In genomic region chr1:218803351-218803997, GRCh38 we compare ENCODE assay signal across 14 cellular contexts.
DNase-seq lines count a peak whose midpoint lies in the region; ATAC-seq and TF ChIP-seq lines count a peak whose summit lies in the region.
"Had no signal": no experiment of that assay in that cellular context is flagged by ENCODE, and none has a peak within 500 bp of the region (broad histone marks: within the 10 kb centered on the region; RNA-seq: fewer than 3 reads in every experiment).

No MANE protein-coding gene starts in this region.

- ATAC-seq in HCT116: no peak
- ATAC-seq: A549; CD8-positive, alpha-beta T cell; GM23338 had no signal

- peak overlapping the region; percentile 59; the same call in 1 of the 2 replicates for H3K27ac ChIP-seq in HCT116 (ENCODE audit: low read depth, low read length)
- H3K27ac ChIP-seq: A549 had no signal

- H3K27me3 Mint-ChIP-seq in chondrocyte (ENCODE audit: low read depth): no peaks in the 10 kb centered on the region

- DNase-seq in HCT116 (ENCODE audit: low read depth, low spot score) (no peak), dermis microvascular lymphatic vessel endothelial cell (ENCODE audit: low read depth in 2 of 2) (peak; percentile 30 to 63), lung microvascular endothelial cell (ENCODE audit: low read depth in 2 of 2) (peak; percentile 66 to 81), chondrocyte (ENCODE audit: low spot score) (no peak), HEK293T (ENCODE audit: extremely low spot score) (no peak), GM10248 (ENCODE audit: extremely low spot score) (no peak)
- DNase-seq: CD8-positive, alpha-beta T cell; COR-L47; DMS53; H7; HFFc6 had no signal

- CTCF ChIA-PET in HCT116 (lab: Charles Lee) (no interaction called here), HEK293T (lab: Yijun Ruan, JAX) (no interaction called here), GM10248 (lab: Yijun Ruan, JAX) (interaction anchor here (0.9 to 1.3 kb wide), 2 partner anchors 10 to 11 kb away, joined by 3 read pairs; no protein-coding TSS in a partner anchor)

- H3K4me3 Mint-ChIP-seq in chondrocyte (ENCODE audit: unreplicated experiment): no peak overlapping the region
- H3K4me3 Mint-ChIP-seq: CD14-positive monocyte; CD8-positive, alpha-beta T cell; GM23338; HFFc6 had no signal

- H3K36me3 Mint-ChIP-seq in chondrocyte (ENCODE audit: low read depth): peaks cover 4% of the 10 kb centered on the region
- H3K36me3 Mint-ChIP-seq: CD14-positive monocyte; CD8-positive, alpha-beta T cell had no signal

- H3K9me3 Mint-ChIP-seq in chondrocyte (ENCODE audit: low read depth): peaks cover 14% of the 10 kb centered on the region
- H3K9me3 Mint-ChIP-seq: GM23338, HFFc6 had no signal

- peaks cover 12% of the 10 kb centered on the region for H3K4me1 Mint-ChIP-seq in chondrocyte (ENCODE audit: low read depth)
- H3K4me1 Mint-ChIP-seq: CD14-positive monocyte had no signal

- no peak for TF ChIP-seq RAD21 in HCT116 (IDR thresholded peaks at IDR 0.05; ENCODE audit: low read depth)

- 0 out of 2 replicates have a peak, but pooled peaks cover 4% of the 10 kb centered on the region for H3K9me2 ChIP-seq in HCT116 (ENCODE audit: insufficient read depth)

- H3K4me1 ChIP-seq in HCT116 (ENCODE audit: control insufficient read depth in 1 of 2, insufficient read depth in 2 of 2, low read length in 2 of 2): peaks cover 6 to 16% of the 10 kb centered on the region in 2 experiments; a peak in 3 of 4 replicates
- H3K4me1 ChIP-seq: A549 had no signal

- RAD21 ChIA-PET in HCT116 (lab: Charles Lee; ENCODE audit: low non-redundant PET in 1 of 2, low total read pairs in 2 of 2, uncharacterized antibody in 2 of 2, unreplicated experiment in 2 of 2): no interaction called here

- H3K9ac ChIP-seq in HCT116 (ENCODE audit: low read length): no peak overlapping the region

- TF ChIP-seq POLR2A in HCT116 (IDR thresholded peaks at IDR 0.05; ENCODE audit: borderline replicate concordance, extremely low read depth, insufficient read depth, insufficient read length): no peak

- POLR2A ChIA-PET in HCT116 (lab: Charles Lee): no interaction called here
- POLR2A ChIA-PET in HEK293T (lab: Yijun Ruan, JAX): no interaction called here
- POLR2A ChIA-PET in GM10248 (lab: Yijun Ruan, JAX): no interaction called here

- no peaks in the 10 kb centered on the region for H3K27me3 ChIP-seq in HCT116 (ENCODE audit: insufficient read depth, low read length)

- intact Hi-C loops in HCT116 (cut with micrococcal nuclease): no loop called here

- no peaks in the 10 kb centered on the region for H4K20me1 ChIP-seq in HCT116 (ENCODE audit: insufficient read depth)

- no peaks in the 10 kb centered on the region for H3K9me3 ChIP-seq in HCT116 (ENCODE audit: control insufficient read depth in 1 of 2, insufficient read depth in 1 of 2, low read depth in 1 of 2, low read length in 2 of 2)
- H3K9me3 ChIP-seq: A549 had no signal

- no peak overlapping the region for H3K27ac Mint-ChIP-seq in chondrocyte (ENCODE audit: unreplicated experiment)
- H3K27ac Mint-ChIP-seq: CD14-positive monocyte; CD8-positive, alpha-beta T cell; HFFc6 had no signal

- H3K4me3 ChIP-seq in HCT116 (replicated peaks in 1 of 2; ENCODE audit: low read depth in 1 of 2, low read length in 2 of 2): no peak overlapping the region
- H3K4me3 ChIP-seq: A549, GM23338 had no signal

- no TSS peak for BruUV-seq in HCT116 (replicated peaks; lab: Mats Ljungman, UMichigan)

- H2AFZ ChIP-seq in HCT116 (ENCODE audit: low read depth, low read length, poor library complexity, severe bottlenecking): peak overlapping the region; percentile 7
- H2AFZ ChIP-seq: GM23338 had no signal

- TF ChIP-seq CTCF in HCT116 (IDR thresholded peaks at IDR 0.05 in 2 of 3, conservative IDR thresholded peaks at IDR 0.05 in 1 of 3; ENCODE audit: borderline replicate concordance in 1 of 3, insufficient read depth in 1 of 3, low read depth in 2 of 3, low read length in 2 of 3) (no peak), chondrocyte (IDR thresholded peaks at IDR 0.05) (no peak), GM10248 (IDR thresholded peaks at IDR 0.05; ENCODE audit: control extremely low read depth, extremely low read depth, low read depth, missing control alignments) (no peak)

- peak overlapping the region; percentile 58 for H3K4me2 ChIP-seq in HCT116 (ENCODE audit: low read length)
- H3K4me2 ChIP-seq: A549, GM23338 had no signal

- H3K79me2 ChIP-seq in HCT116 (ENCODE audit: insufficient read depth, low read length): no peaks in the 10 kb centered on the region

- H3K36me3 ChIP-seq in HCT116 (ENCODE audit: control insufficient read depth in 1 of 2, insufficient read depth in 2 of 2, low read length in 2 of 2): no peaks in the 10 kb centered on the region

TF ChIP-seq in HCT116, 20 proteins besides CTCF, POLR2A, EP300 and RAD21:
- TF ChIP-seq ZNF274 (IDR thresholded peaks at IDR 0.05; ENCODE audit: low read depth, low read length) (no peak), YY1 (IDR thresholded peaks at IDR 0.05; ENCODE audit: extremely low read depth, insufficient replicate concordance, low read depth, low read length) (no peak), FOSL1 (IDR thresholded peaks at IDR 0.05; ENCODE audit: low read depth) (no peak), CBX3 (IDR thresholded peaks at IDR 0.05; ENCODE audit: low read depth) (no peak), EZH2phosphoT487 (IDR thresholded peaks at IDR 0.05; ENCODE audit: borderline replicate concordance) (no peak), ELF1 (IDR thresholded peaks at IDR 0.05; ENCODE audit: borderline replicate concordance, low read depth) (no peak), ZBTB33 (IDR thresholded peaks at IDR 0.05; ENCODE audit: extremely low read depth, insufficient replicate concordance, low read length) (no peak)

TF ChIP-seq in HEK293T, 16 proteins besides CTCF, POLR2A, EP300 and RAD21:
- TF ChIP-seq NFRKB (IDR thresholded peaks at IDR 0.05) (no peak), FOXM1 (IDR thresholded peaks at IDR 0.05; ENCODE audit: borderline replicate concordance) (no peak), LEF1 (IDR thresholded peaks at IDR 0.05; ENCODE audit: borderline replicate concordance) (no peak), BHLHE40 (IDR thresholded peaks at IDR 0.05; ENCODE audit: borderline replicate concordance) (no peak), SUZ12 (IDR thresholded peaks at IDR 0.05) (no peak), TARDBP (IDR thresholded peaks at IDR 0.05) (no peak), SP1 (IDR thresholded peaks at IDR 0.05) (no peak)

Comparison
In these comparisons a context has a peak if more than half of its experiments do, and no peak if none do; other contexts are left out.
1. DNase-seq: peak in dermis microvascular lymphatic vessel endothelial cell (2 of 2) and lung microvascular endothelial cell (2 of 2); none in HCT116 (single experiment), chondrocyte (single experiment), HEK293T (single experiment) and GM10248 (single experiment).